In genomic region chr3:53161345-53161819, GRCh38 we compare ENCODE assay signal across 8 cellular contexts. TPM values are rescaled to one million over a fixed set of nuclear protein-coding genes. Genes with fewer than 3 reads are reported as not detected.
DNase-seq lines count a peak whose midpoint lies in the region; ATAC-seq and TF ChIP-seq lines count a peak whose summit lies in the region.

No MANE protein-coding gene starts in this region.

- TF ChIP-seq CTCF in LNCaP clone FGC (IDR thresholded peaks at IDR 0.05; ENCODE audit: control insufficient read depth, extremely low read depth, insufficient read depth) (no peak), body of pancreas (IDR thresholded peaks at IDR 0.05) (no peak), right lobe of liver (IDR thresholded peaks at IDR 0.05) (no peak), thoracic aorta (IDR thresholded peaks at IDR 0.05) (no peak)

- no peaks in the 10 kb centered on the region for H3K9me3 ChIP-seq in body of pancreas
- no peaks in the 10 kb centered on the region for H3K9me3 ChIP-seq in right lobe of liver
- no peaks in the 10 kb centered on the region for H3K9me3 ChIP-seq in thoracic aorta

- ATAC-seq in GM21528 (IDR thresholded peaks at IDR 0.05; ENCODE audit: low FRiP score, unreplicated experiment) (peak; percentile 2), body of pancreas (no peak), right lobe of liver (no peak), thoracic aorta (ENCODE audit: insufficient number of reproducible peaks, low FRiP score, low read depth) (no peak), HG02642 (IDR thresholded peaks at IDR 0.05; ENCODE audit: poor library complexity, unreplicated experiment) (no peak)

- WGBS in body of pancreas, 2 donors = 0 to 1% methylated on average over 19 to 56 of the region's 60 CpGs
- WGBS in right lobe of liver (ENCODE audit: insufficient coverage, low coverage, low lambda C conversion rate, missing lambda C conversion rate) = 0% methylated on average over 22 of the region's 60 CpGs

- TF ChIP-seq POLR2A in body of pancreas (IDR thresholded peaks at IDR 0.05) = no peak
- TF ChIP-seq POLR2A in right lobe of liver (IDR thresholded peaks at IDR 0.05) = no peak

- peak overlapping the region; percentile 96 for H3K4me3 ChIP-seq in LNCaP clone FGC (ENCODE audit: low read depth, low read length)
- peak overlapping the region; percentile 73 for H3K4me3 ChIP-seq in body of pancreas
- H3K4me3 ChIP-seq in right lobe of liver = peak overlapping the region; percentile 52 to 93 (median 74)
- peak overlapping the region; percentile 95 for H3K4me3 ChIP-seq in thoracic aorta

- H3K27me3 ChIP-seq in body of pancreas = no peaks in the 10 kb centered on the region
- H3K27me3 ChIP-seq in right lobe of liver = no peaks in the 10 kb centered on the region
- no peaks in the 10 kb centered on the region for H3K27me3 ChIP-seq in thoracic aorta (replicated peaks; ENCODE audit: insufficient read depth)

- H3K4me1 ChIP-seq in body of pancreas = peaks cover 71% of the 10 kb centered on the region
- peaks cover 0 to 18% (median 8%) of the 10 kb centered on the region in 4 donors for H3K4me1 ChIP-seq in right lobe of liver
- H3K4me1 ChIP-seq in thoracic aorta (ENCODE audit: control insufficient read depth in 1 of 2, low read depth in 2 of 2) = peaks cover 13 to 44% of the 10 kb centered on the region in 2 donors

- intact Hi-C loops in body of pancreas (cut with DNase I) = no loop called here
- intact Hi-C loops in right lobe of liver (cut with DNase I) = no loop called here

- H3K36me3 ChIP-seq in body of pancreas (replicated peaks in 1 of 2; ENCODE audit: insufficient read depth in 1 of 2, low read depth in 2 of 2) (no peaks in the 10 kb centered on the region), right lobe of liver (no peaks in the 10 kb centered on the region), thoracic aorta (no peaks in the 10 kb centered on the region)

- H3K27ac ChIP-seq in body of pancreas (peak overlapping the region; percentile 90 to 97 (median 95)), right lobe of liver (peak overlapping the region; percentile 41 to 81 (median 58)), thoracic aorta (peak overlapping the region; percentile 79 to 86)

- DNase-seq in Daoy (ENCODE audit: low read depth) = peak; percentile 25
- no peak for DNase-seq in LNCaP clone FGC (ENCODE audit: low read depth)
- DNase-seq in body of pancreas = peak in 3 of 4 donors; percentile 29 to 35 (median 34)
- peak in 1 of 3 donors; percentile 49 for DNase-seq in right lobe of liver
- no peak for DNase-seq in thoracic aorta (ENCODE audit: low spot score)
- DNase-seq in activated effector memory CD4-positive, alpha-beta T cell treated with anti-CD3 and anti-CD28 coated beads, Interleukin-2, amount 50 U/mL, for 16 hours = no peak

RNA-seq across cellular contexts. Expression of gene PRKCD, which starts 0.4 kb away (rescaled TPM):
- total RNA-seq in Daoy (2014; rRNA removed; shearing (Covaris generic)) = 0.30 and 0.80 TPM in 2 replicates
- total RNA-seq in body of pancreas (10 to 100 TPM; 15.5 to 16.9 TPM), right lobe of liver (1 to 10 TPM; 3.5 to 8.3 (median 5.1) TPM), thoracic aorta (10 to 100 TPM; 17.5 to 20.2 TPM)

RNA-seq across cellular contexts. Expression of gene RFT1, which starts 31.1 kb away (rescaled TPM):
- total RNA-seq in Daoy (2014; rRNA removed; shearing (Covaris generic)) = 7.1 and 12.3 TPM in 2 replicates
- total RNA-seq in body of pancreas (10 to 100 TPM; 10.6 to 19.8 TPM), right lobe of liver (10 to 100 TPM in 4 of 6 experiments, 1 to 10 TPM in 2; 9.3 to 12.4 (median 10.4) TPM), thoracic aorta (10 to 100 TPM in 1 of 2 donors, 1 to 10 TPM in 1; 7.0 to 17.6 TPM)

Comparison
In these comparisons a context has a peak if more than half of its experiments do, and no peak if none do; other contexts are left out.
1. DNase-seq: peak in Daoy (single experiment) and body of pancreas (3 of 4); none in LNCaP clone FGC (single experiment), thoracic aorta (single experiment) and activated effector memory CD4-positive, alpha-beta T cell treated with anti-CD3 and anti-CD28 coated beads, Interleukin-2, amount 50 U/mL, for 16 hours (single experiment).
2. Peak in every context shown above with its lines, with median percentiles within 50 percentile points of each other: H3K4me3 ChIP-seq and H3K27ac ChIP-seq.